Comparison of ENCODE assay signal across 9 cellular contexts in the genomic region with DNA sequence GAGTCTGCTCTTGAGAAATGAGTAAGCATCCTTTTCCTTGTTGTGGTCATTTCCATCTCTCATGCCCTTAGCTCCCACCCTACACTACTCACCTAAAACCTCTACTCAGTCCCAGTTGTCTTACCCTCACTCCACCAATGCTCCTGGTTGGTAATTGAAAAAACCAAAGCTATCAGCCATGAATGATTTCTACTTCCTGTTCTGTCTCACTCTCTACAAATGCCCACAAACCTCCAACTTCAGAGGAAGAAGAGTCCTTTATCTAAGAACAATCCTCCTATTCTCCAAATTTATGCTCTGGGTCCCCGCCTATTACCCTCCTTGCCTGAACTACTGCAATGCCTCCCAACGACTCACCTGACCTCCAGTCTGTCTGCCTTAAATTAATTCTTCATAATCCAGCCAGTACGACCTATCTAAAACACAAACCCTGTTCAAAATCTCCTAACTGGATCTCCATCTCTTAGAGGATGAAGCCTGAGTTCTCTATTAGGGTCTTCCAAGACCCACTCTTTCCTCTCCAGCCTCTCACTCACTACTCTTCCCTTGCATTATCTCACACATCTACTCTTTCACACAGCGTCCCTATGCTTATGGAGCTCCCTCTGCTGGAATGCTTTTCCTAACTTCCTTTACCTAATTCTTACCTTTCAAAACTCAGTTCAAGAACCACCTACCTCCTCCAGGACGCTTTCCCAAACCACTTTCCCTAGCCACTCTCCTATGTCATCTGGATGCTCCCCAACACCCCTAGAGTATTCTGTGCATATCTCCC. TPM values are rescaled to one million over a fixed set of nuclear protein-coding genes. Genes with fewer than 3 reads are reported as not detected.
DNase-seq lines count a peak whose midpoint lies in the region; ATAC-seq, FAIRE-seq and TF ChIP-seq lines count a peak whose summit lies in the region.
"Had no signal": no experiment of that assay in that cellular context is flagged by ENCODE, and none has a peak within 500 bp of the region (broad histone marks: within the 10 kb centered on the region; RNA-seq: fewer than 3 reads in every experiment).

No MANE protein-coding gene starts in this region.

- H2AK5ac ChIP-seq in H1 (ENCODE audit: low read depth, low read length), result no peak overlapping the region

- H3K9ac ChIP-seq in PC-3 (ENCODE audit: low read length) (no peak overlapping the region), H1 (replicated peaks in 1 of 4; ENCODE audit: extremely low read depth in 1 of 4, low read depth in 3 of 4, low read length in 3 of 4) (no peak overlapping the region; a peak in 1 of 7 replicates)

- H3K79me1 ChIP-seq in H1 (ENCODE audit: low read depth, low read length), result peaks cover 5% of the 10 kb centered on the region; the same call in 1 of the 2 replicates

- no peak for DNase-seq in AG04449 (ENCODE audit: low read depth, low spot score)
- DNase-seq in GM10248 (ENCODE audit: extremely low spot score), result no peak
- peak; percentile 76 for DNase-seq in PC-3
- DNase-seq in H1 (ENCODE audit: low read depth in 1 of 2, low spot score in 2 of 2), result no peak
- no peak for DNase-seq in progenitor cell of endocrine pancreas (ENCODE audit: low spot score, unreplicated experiment)
- DNase-seq in sciatic nerve (ENCODE audit: low spot score), result no peak

- FAIRE-seq in H1 (lab: Jason Lieb, UNC), result no peak
- FAIRE-seq: islet of Langerhans had no signal

- no peak overlapping the region for H2AFZ ChIP-seq in PC-3 (ENCODE audit: low read length)
- no peak overlapping the region for H2AFZ ChIP-seq in H1 (ENCODE audit: low read length)

- H3K18ac ChIP-seq in H1 (ENCODE audit: extremely low read depth, low read length), result no peak overlapping the region

- H3K27me3 ChIP-seq in PC-3 (ENCODE audit: low read length) (no peaks in the 10 kb centered on the region), H1 (replicated peaks in 1 of 4; ENCODE audit: control insufficient read depth in 3 of 4, extremely low read depth in 1 of 4, insufficient read depth in 3 of 4, low read length in 3 of 4) (no peaks in the 10 kb centered on the region)

- no peak overlapping the region for H3K4me3 ChIP-seq in AG04449 (ENCODE audit: low read depth, low read length)
- H3K4me3 ChIP-seq in PC-3 (ENCODE audit: low read length), result no peak overlapping the region; the same call in 1 of the 2 replicates
- H3K4me3 ChIP-seq in H1 (ENCODE audit: extremely low read depth in 1 of 4, insufficient read depth in 2 of 4, low read depth in 3 of 4, low read length in 4 of 4), result no peak overlapping the region

- no peaks in the 10 kb centered on the region for H3K9me2 ChIP-seq in PC-3 (replicated peaks; ENCODE audit: low read length)

- CTCF ChIA-PET in AG04449 (lab: Yijun Ruan, JAX) (interaction anchor here (0.6 to 21.1 kb wide), 51 partner anchors 9 to 246 kb away, joined by 3 to 688 read pairs (median 5); partner anchors contain the start of genes ADCY4, CARMIL3, CBLN3 and CHMP4A), GM10248 (lab: Yijun Ruan, JAX) (interaction anchor here (0.7 to 15.5 kb wide), 30 partner anchors 12 to 286 kb away, joined by 3 to 323 read pairs (median 9); partner anchors contain the start of genes CHMP4A, CIDEB, DCAF11 and GMPR2), PC-3 (lab: Charles Lee) (interaction anchor here (0.6 to 3.1 kb wide), 7 partner anchors 11 to 144 kb away, joined by 3 to 55 read pairs (median 6); partner anchors contain the start of genes CIDEB, MDP1 and TINF2), H1 (lab: Charles Lee; ENCODE audit: partially characterized antibody) (interaction anchor here (0.6 to 9.0 kb wide), 34 partner anchors 11 to 1040 kb away, joined by 3 to 163 read pairs (median 5); partner anchors contain the start of genes CIDEB, GMPR2, IPO4 and KHNYN)

- H4K20me1 ChIP-seq in PC-3 (ENCODE audit: low read length) (no peaks in the 10 kb centered on the region), H1 (replicated peaks in 1 of 2; ENCODE audit: control insufficient read depth in 1 of 2, insufficient read depth in 2 of 2, low read length in 2 of 2) (peaks cover 1 to 2% of the 10 kb centered on the region in 2 experiments)

- H4K8ac ChIP-seq in H1 (ENCODE audit: extremely low read depth, insufficient read depth, low read length), result no peak overlapping the region

- no peaks in the 10 kb centered on the region for H3K27me3 Mint-ChIP-seq in progenitor cell of endocrine pancreas

- ATAC-seq in HG02938 (IDR thresholded peaks at IDR 0.05; ENCODE audit: unreplicated experiment) (peak; percentile 10), PC-3 (peak; percentile 13), sciatic nerve (no peak), GM18870 (IDR thresholded peaks at IDR 0.05; ENCODE audit: unreplicated experiment) (no peak)

- BruUV-seq in PC-3 (replicated peaks; lab: Mats Ljungman, UMichigan), result no TSS peak

- peak overlapping the region; percentile 5 for H3K27ac Mint-ChIP-seq in progenitor cell of endocrine pancreas

- no peak overlapping the region for H3K4ac ChIP-seq in H1 (replicated peaks; ENCODE audit: insufficient read length, low read depth, low read length)

- no peak overlapping the region for H2BK120ac ChIP-seq in H1 (replicated peaks; ENCODE audit: low read depth, low read length)

- H2BK5ac ChIP-seq in H1 (ENCODE audit: low read depth, low read length), result no peak overlapping the region

- no peaks in the 10 kb centered on the region for H3F3A ChIP-seq in PC-3 (ENCODE audit: low read length, unreplicated experiment)

- H3K36me3 Mint-ChIP-seq in progenitor cell of endocrine pancreas (ENCODE audit: insufficient read depth), result peaks cover 8% of the 10 kb centered on the region

- peak overlapping the region; percentile 38 for H3K4me3 Mint-ChIP-seq in progenitor cell of endocrine pancreas (ENCODE audit: low read depth)

- H3K9me3 ChIP-seq in PC-3 (ENCODE audit: low read length) (no peaks in the 10 kb centered on the region), H1 (ENCODE audit: insufficient read depth in 2 of 2, low read depth in 1 of 2, low read length in 1 of 2) (no peaks in the 10 kb centered on the region; a peak in 1 of 4 replicates)

- H3K36me3 ChIP-seq in PC-3 (ENCODE audit: low read depth, low read length), result peaks cover 35% of the 10 kb centered on the region
- peaks cover 9 to 17% (median 11%) of the 10 kb centered on the region in 4 experiments; a peak in 7 of 8 replicates for H3K36me3 ChIP-seq in H1 (ENCODE audit: control insufficient read depth in 2 of 4, insufficient read depth in 4 of 4, low read length in 3 of 4)

- no peak overlapping the region for H4K5ac ChIP-seq in H1 (ENCODE audit: insufficient read length, low read depth, low read length)

- TF ChIP-seq EP300 in H1 (IDR thresholded peaks at IDR 0.05; ENCODE audit: borderline replicate concordance in 1 of 2, low read depth in 2 of 2, low read length in 2 of 2), result no peak

- intact Hi-C loops in PC-3 (cut with micrococcal nuclease), result loop anchor here (1.0 to 5.0 kb wide), 3 partner anchors 27 to 80 kb away; partner anchors contain the start of genes MDP1 and RABGGTA
- intact Hi-C loops in sciatic nerve (cut with DNase I), result loop anchor here (5.0 kb wide), 1 partner anchor 55 kb away; the partner anchor contains the start of gene TINF2

- H2BK15ac ChIP-seq in H1 (ENCODE audit: low read length), result no peak overlapping the region

- H2BK20ac ChIP-seq in H1 (ENCODE audit: low read length), result no peak overlapping the region

- TF ChIP-seq CTCF in AG04449 (IDR thresholded peaks at IDR 0.05; ENCODE audit: insufficient read depth, low read length, missing control alignments) (peak; percentile 45), GM10248 (IDR thresholded peaks at IDR 0.05; ENCODE audit: control extremely low read depth, extremely low read depth, low read depth, missing control alignments) (peak; percentile 42), PC-3 (conservative IDR thresholded peaks at IDR 0.05; ENCODE audit: low read depth, low read length) (peak; percentile 68), H1 (IDR thresholded peaks at IDR 0.05; ENCODE audit: control extremely low read depth in 1 of 3, insufficient read depth in 1 of 3, low read depth in 1 of 3, low read length in 3 of 3) (peak in 2 of 3 experiments; percentile 61 to 68; a peak in 3 of 4 replicates), progenitor cell of endocrine pancreas (IDR thresholded peaks at IDR 0.05; ENCODE audit: unreplicated experiment) (peak; percentile 42)

- no peaks in the 10 kb centered on the region for H3K9me3 Mint-ChIP-seq in progenitor cell of endocrine pancreas (ENCODE audit: low read depth)

- POLR2A ChIA-PET in AG04449 (lab: Yijun Ruan, JAX), result interaction anchor here (0.6 to 4.1 kb wide), 4 partner anchors 55 to 320 kb away, joined by 3 to 26 read pairs (median 4); partner anchors contain the start of genes CHMP4A, TINF2 and TM9SF1
- POLR2A ChIA-PET in GM10248 (lab: Yijun Ruan, JAX), result interaction anchor here (0.6 to 1.5 kb wide), 3 partner anchors 23 to 55 kb away, joined by 3 to 9 read pairs (median 6); partner anchors contain the start of genes RABGGTA and TINF2
- POLR2A ChIA-PET in PC-3 (lab: Charles Lee; ENCODE audit: unreplicated experiment), result interaction anchor here (0.6 to 1.0 kb wide), 6 partner anchors 55 to 237 kb away, joined by 3 to 5 read pairs (median 4); partner anchors contain the start of gene TINF2
- POLR2A ChIA-PET in H1 (lab: Charles Lee; ENCODE audit: partially characterized antibody), result interaction anchor here (0.6 to 6.1 kb wide), 16 partner anchors 10 to 102 kb away, joined by 3 to 50 read pairs (median 4); partner anchors contain the start of genes CHMP4A, CIDEB, GMPR2 and LTB4R

- H3K56ac ChIP-seq in H1 (replicated peaks; ENCODE audit: insufficient read length, low read depth, low read length), result no peak overlapping the region

- H4K91ac ChIP-seq in H1 (replicated peaks; ENCODE audit: insufficient read length, low read length), result no peak overlapping the region

- H3K79me2 ChIP-seq in PC-3 (ENCODE audit: low read length) (peaks cover 42% of the 10 kb centered on the region), H1 (ENCODE audit: control insufficient read depth in 1 of 2, insufficient read depth in 2 of 2, low read length in 2 of 2) (peaks cover 4 to 13% of the 10 kb centered on the region in 2 experiments; a peak in 2 of 4 replicates)

- peaks cover 4% of the 10 kb centered on the region; the same call in 1 of the 2 replicates for H3K23me2 ChIP-seq in H1 (ENCODE audit: low read depth, low read length)

- TF ChIP-seq POLR2A in H1 (IDR thresholded peaks at IDR 0.05; ENCODE audit: control extremely low read depth in 1 of 2, low read depth in 2 of 2, low read length in 2 of 2), result no peak

- H3K27ac ChIP-seq in PC-3 (ENCODE audit: low read length) (no peak overlapping the region), H1 (ENCODE audit: low read depth, low read length) (no peak overlapping the region)

- H3K4me2 ChIP-seq in PC-3 (ENCODE audit: low read length), result peak overlapping the region; percentile 89; the same call in 1 of the 2 replicates
- no peak overlapping the region for H3K4me2 ChIP-seq in H1 (ENCODE audit: insufficient read depth in 1 of 2, low read depth in 2 of 2, low read length in 2 of 2)

- TF ChIP-seq RAD21 in H1 (IDR thresholded peaks at IDR 0.05 in 1 of 2, conservative IDR thresholded peaks at IDR 0.05 in 1 of 2; ENCODE audit: low read depth in 2 of 2, low read length in 2 of 2), result peak; percentile 22 to 35; a peak in 2 of 4 replicates

- WGBS in H1 (ENCODE audit: extremely low coverage in 1 of 2, insufficient coverage in 1 of 2, insufficient read length in 1 of 2, insufficient replicate concordance in 2 of 2, low coverage in 1 of 2, low lambda C conversion rate in 2 of 2, missing lambda C conversion rate in 1 of 2), 2 experiments, result 64% methylated on average over 5 of the region's 5 CpGs; no CpG with 5 or more reads in 1 of the 2 experiments

- no peak overlapping the region for H3K14ac ChIP-seq in H1 (ENCODE audit: insufficient read length)

- H3K23ac ChIP-seq in H1 (ENCODE audit: insufficient read length), result no peak overlapping the region

- H3K4me1 ChIP-seq in PC-3 (ENCODE audit: insufficient read depth, low read length), result peaks cover 36% of the 10 kb centered on the region
- H3K4me1 ChIP-seq in H1 (replicated peaks in 1 of 4; ENCODE audit: control insufficient read depth in 3 of 4, insufficient read depth in 4 of 4, low read length in 3 of 4), result peaks cover 0 to 7% (median 4%) of the 10 kb centered on the region in 4 experiments; a peak in 5 of 7 replicates

- peaks cover 21% of the 10 kb centered on the region for H3K4me1 Mint-ChIP-seq in progenitor cell of endocrine pancreas (ENCODE audit: low read depth)

- no peak overlapping the region for H2BK12ac ChIP-seq in H1 (ENCODE audit: low read depth, low read length)

RNA-seq across cellular contexts. Expression of gene DHRS1, which starts 2.2 kb away (rescaled TPM):
- total RNA-seq in PC-3 (2014; rRNA removed) (15.8 and 15.9 TPM in 2 replicates), progenitor cell of endocrine pancreas (33.4 and 34.4 TPM in 2 replicates), sciatic nerve (27.7 TPM)
- total RNA-seq in H1 (2021; fragmentation: NEBNext Ultra II Directional; extraction: Animal tissue kit (Norgen Biotek cat#: 25700)), result 8.8 and 13.4 TPM in 2 replicates
- 31.7 and 40.2 TPM in 2 replicates for polyA plus RNA-seq in H1 (2011; rRNA removed)
- polyA plus RNA-seq in H1 (2011; cell fraction: cytosol; rRNA removed), result 25.9 TPM
- polyA plus RNA-seq in H1 (2011; cell fraction: nucleus; rRNA removed), result 52.3 TPM
- 16.4 to 20.6 TPM (median 17.5 TPM) in 4 replicates for polyA plus RNA-seq in H1 (2012, experiment 1 of 2)
- 21.3 TPM for polyA plus RNA-seq in H1 (2012, experiment 2 of 2)
- polyA plus RNA-seq in H1 (2013, experiment 1 of 2), result 11.8 TPM
- 9.3 TPM for polyA plus RNA-seq in H1 (2013, experiment 2 of 2)
- 16.3 and 19.2 TPM in 2 replicates for polyA minus RNA-seq in H1 (2011; rRNA and poly(A)+ RNA removed)
- polyA minus RNA-seq in H1 (2011; cell fraction: cytosol; rRNA and poly(A)+ RNA removed), result 9.1 TPM
- 21.4 TPM for polyA minus RNA-seq in H1 (2011; cell fraction: nucleus; rRNA and poly(A)+ RNA removed)

RNA-seq across cellular contexts. Expression of gene NOP9, which starts 2.3 kb away (rescaled TPM):
- total RNA-seq in PC-3 (2014; rRNA removed), result 30.4 and 35.5 TPM in 2 replicates
- 34.8 and 39.3 TPM in 2 replicates for total RNA-seq in H1 (2021; fragmentation: NEBNext Ultra II Directional; extraction: Animal tissue kit (Norgen Biotek cat#: 25700))
- polyA plus RNA-seq in H1 (2011; rRNA removed), result 17.8 and 22.4 TPM in 2 replicates
- 19.2 TPM for polyA plus RNA-seq in H1 (2011; cell fraction: cytosol; rRNA removed)
- 55.9 TPM for polyA plus RNA-seq in H1 (2011; cell fraction: nucleus; rRNA removed)
- polyA plus RNA-seq in H1 (2012, experiment 1 of 2), result 21.6 to 29.6 TPM (median 27.0 TPM) in 4 replicates
- polyA plus RNA-seq in H1 (2012, experiment 2 of 2), result 15.7 TPM
- polyA plus RNA-seq in H1 (2013, experiment 1 of 2), result 13.9 TPM
- 13.1 TPM for polyA plus RNA-seq in H1 (2013, experiment 2 of 2)
- polyA minus RNA-seq in H1 (2011; rRNA and poly(A)+ RNA removed), result 42.1 and 51.6 TPM in 2 replicates
- polyA minus RNA-seq in H1 (2011; cell fraction: cytosol; rRNA and poly(A)+ RNA removed), result 26.5 TPM
- 34.7 TPM for polyA minus RNA-seq in H1 (2011; cell fraction: nucleus; rRNA and poly(A)+ RNA removed)
- 32.4 and 32.6 TPM in 2 replicates for total RNA-seq in progenitor cell of endocrine pancreas
- total RNA-seq in sciatic nerve, result 21.4 TPM

RNA-seq across cellular contexts. Expression of gene CIDEB, which starts 10.4 kb away (rescaled TPM):
- total RNA-seq in PC-3 (2014; rRNA removed) (not detected in 2 replicates), progenitor cell of endocrine pancreas (1.9 and 3.0 TPM in 2 replicates), sciatic nerve (17.3 TPM)
- total RNA-seq in H1 (2021; fragmentation: NEBNext Ultra II Directional; extraction: Animal tissue kit (Norgen Biotek cat#: 25700)), result not detected in 2 replicates
- polyA plus RNA-seq in H1 (2011; rRNA removed), result 0.09 and 0.11 TPM in 2 replicates
- 0.08 TPM for polyA plus RNA-seq in H1 (2011; cell fraction: cytosol; rRNA removed)
- polyA plus RNA-seq in H1 (2011; cell fraction: nucleus; rRNA removed), result 0.11 TPM
- 0.21 TPM in 1 of 4 replicates, not detected in the others for polyA plus RNA-seq in H1 (2012, experiment 1 of 2)
- polyA plus RNA-seq in H1 (2012, experiment 2 of 2), result not detected
- not detected for polyA plus RNA-seq in H1 (2013, experiment 1 of 2)
- polyA plus RNA-seq in H1 (2013, experiment 2 of 2), result not detected
- not detected in 2 replicates for polyA minus RNA-seq in H1 (2011; rRNA and poly(A)+ RNA removed)
- polyA minus RNA-seq in H1 (2011; cell fraction: cytosol; rRNA and poly(A)+ RNA removed), result not detected
- polyA minus RNA-seq in H1 (2011; cell fraction: nucleus; rRNA and poly(A)+ RNA removed), result not detected

RNA-seq across cellular contexts. Expression of gene LTB4R2, which starts 12.6 kb away (rescaled TPM):
- total RNA-seq in PC-3 (2014; rRNA removed), result 9.3 and 19.3 TPM in 2 replicates
- 6.7 and 7.0 TPM in 2 replicates for total RNA-seq in H1 (2021; fragmentation: NEBNext Ultra II Directional; extraction: Animal tissue kit (Norgen Biotek cat#: 25700))
- polyA plus RNA-seq in H1 (2011; rRNA removed), result 5.3 and 9.8 TPM in 2 replicates
- 7.5 TPM for polyA plus RNA-seq in H1 (2011; cell fraction: cytosol; rRNA removed)
- polyA plus RNA-seq in H1 (2011; cell fraction: nucleus; rRNA removed), result 52.3 TPM
- 5.3 to 9.0 TPM (median 7.0 TPM) in 4 replicates for polyA plus RNA-seq in H1 (2012, experiment 1 of 2)
- 1.1 TPM for polyA plus RNA-seq in H1 (2012, experiment 2 of 2)
- 3.7 TPM for polyA plus RNA-seq in H1 (2013, experiment 1 of 2)
- polyA plus RNA-seq in H1 (2013, experiment 2 of 2), result 3.1 TPM
- polyA minus RNA-seq in H1 (2011; rRNA and poly(A)+ RNA removed), result 4.1 TPM in 2 replicates
- 4.5 TPM for polyA minus RNA-seq in H1 (2011; cell fraction: cytosol; rRNA and poly(A)+ RNA removed)
- 20.5 TPM for polyA minus RNA-seq in H1 (2011; cell fraction: nucleus; rRNA and poly(A)+ RNA removed)
- 11.0 and 11.3 TPM in 2 replicates for total RNA-seq in progenitor cell of endocrine pancreas
- total RNA-seq in sciatic nerve, result 5.6 TPM

RNA-seq across cellular contexts. Expression of gene LTB4R, which starts 13.9 kb away (rescaled TPM):
- 11.6 and 13.1 TPM in 2 replicates for total RNA-seq in PC-3 (2014; rRNA removed)
- 4.1 and 6.8 TPM in 2 replicates for total RNA-seq in H1 (2021; fragmentation: NEBNext Ultra II Directional; extraction: Animal tissue kit (Norgen Biotek cat#: 25700))
- polyA plus RNA-seq in H1 (2011; rRNA removed), result 6.7 and 9.7 TPM in 2 replicates
- polyA plus RNA-seq in H1 (2011; cell fraction: cytosol; rRNA removed), result 9.0 TPM
- 70.2 TPM for polyA plus RNA-seq in H1 (2011; cell fraction: nucleus; rRNA removed)
- 7.9 to 10.8 TPM (median 9.6 TPM) in 4 replicates for polyA plus RNA-seq in H1 (2012, experiment 1 of 2)
- polyA plus RNA-seq in H1 (2012, experiment 2 of 2), result 2.2 TPM
- polyA plus RNA-seq in H1 (2013, experiment 1 of 2), result 4.9 TPM
- polyA plus RNA-seq in H1 (2013, experiment 2 of 2), result 4.3 TPM
- 2.8 and 8.7 TPM in 2 replicates for polyA minus RNA-seq in H1 (2011; rRNA and poly(A)+ RNA removed)
- 1.4 TPM for polyA minus RNA-seq in H1 (2011; cell fraction: cytosol; rRNA and poly(A)+ RNA removed)
- polyA minus RNA-seq in H1 (2011; cell fraction: nucleus; rRNA and poly(A)+ RNA removed), result 12.2 TPM
- total RNA-seq in progenitor cell of endocrine pancreas, result 8.4 TPM in 2 replicates
- total RNA-seq in sciatic nerve, result 6.7 TPM

Comparison
In these comparisons a context has a peak if more than half of its experiments do, and no peak if none do; other contexts are left out.
1. ATAC-seq: peak in HG02938 (single experiment) and PC-3 (single experiment); none in sciatic nerve (single experiment) and GM18870 (single experiment).
2. Peak in every context shown above with its lines, with median percentiles within 50 percentile points of each other: CTCF ChIP-seq.